In genomic region chr21:42887321-42887720, GRCh38 we compare ENCODE assay signal across 25 cellular contexts. TPM values are rescaled to one million over a fixed set of nuclear protein-coding genes. Genes with fewer than 3 reads are reported as not detected.
"Had no signal": no experiment of that assay in that cellular context is flagged by ENCODE, and none has a peak within 500 bp of the region (broad histone marks: within the 10 kb centered on the region; RNA-seq: fewer than 3 reads in every experiment).

No MANE protein-coding gene starts in this region.

- H3K27me3 Mint-ChIP-seq: activated naive CD4-positive, alpha-beta T cell treated with anti-CD3 and anti-CD28 coated beads, Interleukin-2, amount 50 U/mL, for 24 hours had no signal

- H3K4me2 ChIP-seq: KMS-11 had no signal

- H3K9ac ChIP-seq: KMS-11 had no signal

- ATAC-seq: activated CD8-positive, alpha-beta T cell treated with anti-CD3 and anti-CD28 coated beads, Interleukin-2, amount 10 ng/mL, durations not matched to agents 7 days and 5 days had no signal

- H3K27ac ChIP-seq: breast epithelium, KMS-11, Peyer's patch, RWPE1, SJSA1 had no signal

- H3K36me3 Mint-ChIP-seq: activated naive CD4-positive, alpha-beta T cell treated with anti-CD3 and anti-CD28 coated beads, Interleukin-2, amount 50 U/mL, for 24 hours; WTC11 had no signal

- H3K27ac Mint-ChIP-seq: activated CD8-positive, alpha-beta T cell treated with anti-CD3 and anti-CD28 coated beads, Interleukin-2, amount 10 ng/mL, durations not matched to agents 7 days and 5 days; activated naive CD4-positive, alpha-beta T cell treated with anti-CD3 and anti-CD28 coated beads, Interleukin-2, amount 50 U/mL, for 24 hours; T-helper 1 cell treated with Interleukin-12 subunit alpha and Interleukin-12 subunit beta and Interleukin-4 antibody, amounts not matched to agents 30 μg/mL and 1 μg/mL, for 36 hours; WTC11 had no signal

- H3K4me3 ChIP-seq: breast epithelium, Peyer's patch, SJSA1 had no signal

- H3K4me3 Mint-ChIP-seq: activated CD8-positive, alpha-beta T cell treated with anti-CD3 and anti-CD28 coated beads, Interleukin-2, amount 10 ng/mL, durations not matched to agents 7 days and 5 days; activated naive CD4-positive, alpha-beta T cell treated with anti-CD3 and anti-CD28 coated beads, Interleukin-2, amount 50 U/mL, for 24 hours; T-helper 1 cell treated with Interleukin-12 subunit alpha and Interleukin-12 subunit beta and Interleukin-4 antibody, amounts not matched to agents 30 μg/mL and 1 μg/mL, for 36 hours; WTC11 had no signal

- H3K36me3 ChIP-seq: breast epithelium, Peyer's patch, SJSA1 had no signal

- DNase-seq: activated CD4-positive, alpha-beta T cell treated with anti-CD3 and anti-CD28 coated beads for 48 hours; activated CD4-positive, alpha-beta T cell treated with anti-CD3 and anti-CD28 coated beads, Interleukin-2, amount 50 U/mL, for 4 hours; activated CD4-positive, CD25-positive, alpha-beta regulatory T cell treated with anti-CD3 and anti-CD28 coated beads, Interleukin-2, amount 50 U/mL, for 72 hours; activated CD8-positive, alpha-beta memory T cell treated with anti-CD3 and anti-CD28 coated beads, Interleukin-2, amount 50 U/mL, for 48 hours; activated CD8-positive, alpha-beta T cell treated with anti-CD3 and anti-CD28 coated beads, Interleukin-2, amount 10 ng/mL, durations not matched to agents 7 days and 5 days; activated effector memory CD4-positive, alpha-beta T cell treated with Interleukin-2 at 50 U/mL for 16 hours; activated naive CD4-positive, alpha-beta T cell; activated T-cell treated with anti-CD3 and anti-CD28 coated beads, Interleukin-2, amount 50 U/mL, for 1 hour; aorta; caudate nucleus; NCI-H1105 treated with DMSO at 0.1 percent for 48 hours; NCI-H146; NCI-H187 treated with DMSO at 0.1 percent for 48 hours; NCI-H446; NCI-H524; Peyer's patch; SHP77 had no signal

- H3K9me3 Mint-ChIP-seq: activated naive CD4-positive, alpha-beta T cell treated with anti-CD3 and anti-CD28 coated beads, Interleukin-2, amount 50 U/mL, for 24 hours; T-helper 1 cell treated with Interleukin-12 subunit alpha and Interleukin-12 subunit beta and Interleukin-4 antibody, amounts not matched to agents 30 μg/mL and 1 μg/mL, for 36 hours had no signal

- H3K4me1 ChIP-seq: breast epithelium, Peyer's patch had no signal

- H3K9me3 ChIP-seq: breast epithelium, Peyer's patch, SJSA1 had no signal

- H3K27me3 ChIP-seq: breast epithelium, Peyer's patch, SJSA1 had no signal

RNA-seq across cellular contexts. Expression of gene ERVH48-1, which starts 38.1 kb away (rescaled TPM):
- total RNA-seq: aorta, breast epithelium, MCF 10A, Peyer's patch, SJSA1 had no signal
- polyA plus RNA-seq: aorta had no signal
